Comparison of ENCODE assay signal across 10 cellular contexts in genomic region chr9:41075671-41076070, GRCh38. TPM values are rescaled to one million over a fixed set of nuclear protein-coding genes. Genes with fewer than 3 reads are reported as not detected.
DNase-seq lines count a peak whose midpoint lies in the region; ATAC-seq and TF ChIP-seq lines count a peak whose summit lies in the region.
"Not testable (repeated sequence)": the region's sequence is repeated elsewhere in the genome, so short reads cannot be mapped to it uniquely, and the experiment has no call there.
"Had no signal": no experiment of that assay in that cellular context is flagged by ENCODE, and none has a peak within 500 bp of the region (broad histone marks: within the 10 kb centered on the region; RNA-seq: fewer than 3 reads in every experiment).

No MANE protein-coding gene starts in this region.

- H3K9me3 Mint-ChIP-seq in activated T-helper 17 cell treated with anti-CD3 and anti-CD28 coated beads, Interleukin-2, amount 50 U/mL, for 72 hours; central memory CD8-positive, alpha-beta T cell; natural killer cell treated with Interleukin-12 subunit alpha and Interleukin-12 subunit beta and Interleukin-15 and Interleukin-18, amount 100 ng/mL, for 72 hours; type B pancreatic cell: not testable (repeated sequence)

- not testable (repeated sequence) for H3K4me1 Mint-ChIP-seq in activated T-helper 17 cell treated with anti-CD3 and anti-CD28 coated beads, Interleukin-2, amount 50 U/mL, for 72 hours; natural killer cell treated with Interleukin-12 subunit alpha and Interleukin-12 subunit beta and Interleukin-15 and Interleukin-18, amount 100 ng/mL, for 72 hours (ENCODE audit: low read depth in 2 of 2); type B pancreatic cell (ENCODE audit: unreplicated experiment)
- peaks cover 17% of the 10 kb centered on the region for H3K4me1 Mint-ChIP-seq in central memory CD8-positive, alpha-beta T cell

- TF ChIP-seq EP300 in SK-N-SH (IDR thresholded peaks at IDR 0.05; ENCODE audit: borderline replicate concordance in 1 of 2, low read depth in 1 of 2, low read length in 1 of 2) = not testable (repeated sequence)

- H3K9ac ChIP-seq in HCT116 (ENCODE audit: low read length) = not testable (repeated sequence)
- peak overlapping the region; percentile 95 for H3K9ac ChIP-seq in SK-N-SH

- H3K4me1 ChIP-seq in HCT116 (ENCODE audit: control insufficient read depth in 1 of 2, insufficient read depth in 2 of 2, low read length in 2 of 2) = peaks cover 2 to 20% of the 10 kb centered on the region in 2 experiments; a peak in 2 of 4 replicates
- not testable (repeated sequence) for H3K4me1 ChIP-seq in SK-N-SH (ENCODE audit: control insufficient read depth in 1 of 2, insufficient read depth in 2 of 2, low read depth in 1 of 2, low read length in 1 of 2)

- H3K27me3 Mint-ChIP-seq in activated T-helper 17 cell treated with anti-CD3 and anti-CD28 coated beads, Interleukin-2, amount 50 U/mL, for 72 hours = peaks cover 32% of the 10 kb centered on the region
- peaks cover 50% of the 10 kb centered on the region for H3K27me3 Mint-ChIP-seq in central memory CD8-positive, alpha-beta T cell
- peaks cover 20 to 22% of the 10 kb centered on the region in 2 donors for H3K27me3 Mint-ChIP-seq in natural killer cell treated with Interleukin-12 subunit alpha and Interleukin-12 subunit beta and Interleukin-15 and Interleukin-18, amount 100 ng/mL, for 72 hours
- H3K27me3 Mint-ChIP-seq in type B pancreatic cell = peaks cover 46% of the 10 kb centered on the region

- not testable (repeated sequence) for H3K9me2 ChIP-seq in HCT116 (ENCODE audit: insufficient read depth); SK-N-SH

- H3K36me3 ChIP-seq in HCT116 (ENCODE audit: control insufficient read depth in 1 of 2, insufficient read depth in 2 of 2, low read length in 2 of 2); SK-N-SH (replicated peaks in 1 of 2; ENCODE audit: control insufficient read depth in 1 of 2, insufficient read depth in 2 of 2, low read length in 1 of 2): not testable (repeated sequence)

- not testable (repeated sequence) for H2AFZ ChIP-seq in HCT116 (ENCODE audit: low read depth, low read length, poor library complexity, severe bottlenecking); SK-N-SH (ENCODE audit: low read depth)

- 36% methylated on average over 1 of the region's 1 CpG for WGBS in SK-N-SH (ENCODE audit: low lambda C conversion rate)

- H4K20me1 ChIP-seq in HCT116 (ENCODE audit: insufficient read depth); SK-N-SH (ENCODE audit: insufficient read depth): not testable (repeated sequence)

- DNase-seq in AG10803 (ENCODE audit: low read depth) (peak; percentile 29), fibroblast of mammary gland (ENCODE audit: low read depth) (peak; percentile 21)
- not testable (repeated sequence) for DNase-seq in HCT116 (ENCODE audit: low read depth, low spot score); SK-N-SH; central memory CD8-positive, alpha-beta T cell (ENCODE audit: low spot score in 2 of 2); natural killer cell treated with Interleukin-12 subunit alpha and Interleukin-12 subunit beta and Interleukin-15 and Interleukin-18, amount 100 ng/mL, for 72 hours (ENCODE audit: low spot score); type B pancreatic cell (ENCODE audit: extremely low spot score, unreplicated experiment)

- not testable (repeated sequence) for H3K9me3 ChIP-seq in HCT116 (ENCODE audit: control insufficient read depth in 1 of 2, insufficient read depth in 1 of 2, low read depth in 1 of 2, low read length in 2 of 2); SK-N-SH

- not testable (repeated sequence) for TF ChIP-seq CTCF in AG10803 (conservative IDR thresholded peaks at IDR 0.05; ENCODE audit: low read length); HCT116 (IDR thresholded peaks at IDR 0.05 in 2 of 3, conservative IDR thresholded peaks at IDR 0.05 in 1 of 3; ENCODE audit: borderline replicate concordance in 1 of 3, insufficient read depth in 1 of 3, low read depth in 2 of 3, low read length in 2 of 3); SK-N-SH (IDR thresholded peaks at IDR 0.05); fibroblast of mammary gland (conservative IDR thresholded peaks at IDR 0.05; ENCODE audit: control insufficient read depth, insufficient read depth, low read depth, low read length); type B pancreatic cell (conservative IDR thresholded peaks at IDR 0.05)

- RAD21 ChIA-PET in HCT116 (lab: Charles Lee; ENCODE audit: low non-redundant PET in 1 of 2, low total read pairs in 2 of 2, uncharacterized antibody in 2 of 2, unreplicated experiment in 2 of 2) = not testable (repeated sequence)

- intact Hi-C loops in HCT116 (cut with micrococcal nuclease) = not testable (repeated sequence)

- H3K4me2 ChIP-seq in HCT116 (ENCODE audit: low read length) (peak overlapping the region; percentile 91; the same call in 1 of the 2 replicates), SK-N-SH (peak overlapping the region; percentile 86)

- CTCF ChIA-PET in HCT116 (lab: Charles Lee); SK-N-SH (lab: Yijun Ruan, JAX): not testable (repeated sequence)

- not testable (repeated sequence) for H3K27ac ChIP-seq in HCT116 (ENCODE audit: low read depth, low read length)
- H3K27ac ChIP-seq in SK-N-SH (ENCODE audit: low read depth in 2 of 2, low read length in 1 of 2) = peak overlapping the region in 1 of 2 experiments; percentile 56; a peak in 2 of 4 replicates

- not testable (repeated sequence) for H3K79me2 ChIP-seq in HCT116 (ENCODE audit: insufficient read depth, low read length)
- H3K79me2 ChIP-seq in SK-N-SH (ENCODE audit: insufficient read depth) = peaks cover 22% of the 10 kb centered on the region

- H3K36me3 Mint-ChIP-seq in activated T-helper 17 cell treated with anti-CD3 and anti-CD28 coated beads, Interleukin-2, amount 50 U/mL, for 72 hours (ENCODE audit: low read depth); central memory CD8-positive, alpha-beta T cell (ENCODE audit: insufficient read depth); natural killer cell treated with Interleukin-12 subunit alpha and Interleukin-12 subunit beta and Interleukin-15 and Interleukin-18, amount 100 ng/mL, for 72 hours; type B pancreatic cell: not testable (repeated sequence)

- not testable (repeated sequence) for TF ChIP-seq POLR2A in HCT116 (IDR thresholded peaks at IDR 0.05; ENCODE audit: borderline replicate concordance, extremely low read depth, insufficient read depth, insufficient read length)

- TF ChIP-seq RAD21 in HCT116 (IDR thresholded peaks at IDR 0.05; ENCODE audit: low read depth); SK-N-SH (IDR thresholded peaks at IDR 0.05; ENCODE audit: low read length): not testable (repeated sequence)

- not testable (repeated sequence) for H3K27ac Mint-ChIP-seq in activated T-helper 17 cell treated with anti-CD3 and anti-CD28 coated beads, Interleukin-2, amount 50 U/mL, for 72 hours; central memory CD8-positive, alpha-beta T cell (ENCODE audit: low read depth); natural killer cell treated with Interleukin-12 subunit alpha and Interleukin-12 subunit beta and Interleukin-15 and Interleukin-18, amount 100 ng/mL, for 72 hours; type B pancreatic cell

- not testable (repeated sequence) for H3K27me3 ChIP-seq in HCT116 (ENCODE audit: insufficient read depth, low read length); SK-N-SH (ENCODE audit: insufficient read depth)

- H3K4me3 Mint-ChIP-seq in activated T-helper 17 cell treated with anti-CD3 and anti-CD28 coated beads, Interleukin-2, amount 50 U/mL, for 72 hours = peak overlapping the region; percentile 37
- H3K4me3 Mint-ChIP-seq in central memory CD8-positive, alpha-beta T cell = peak overlapping the region; percentile 72
- H3K4me3 Mint-ChIP-seq in natural killer cell treated with Interleukin-12 subunit alpha and Interleukin-12 subunit beta and Interleukin-15 and Interleukin-18, amount 100 ng/mL, for 72 hours = peak overlapping the region; percentile 85
- H3K4me3 Mint-ChIP-seq in type B pancreatic cell = peak overlapping the region; percentile 85

- not testable (repeated sequence) for BruUV-seq in HCT116 (replicated peaks; lab: Mats Ljungman, UMichigan)

- H3F3A ChIP-seq in SK-N-SH (replicated peaks; ENCODE audit: insufficient read depth) = not testable (repeated sequence)

- POLR2A ChIA-PET in HCT116 (lab: Charles Lee); SK-N-SH (lab: Yijun Ruan, JAX): not testable (repeated sequence)

- not testable (repeated sequence) for H3K4me3 ChIP-seq in AG10803 (ENCODE audit: low read length); HCT116 (replicated peaks in 1 of 2; ENCODE audit: low read depth in 1 of 2, low read length in 2 of 2); SK-N-SH (ENCODE audit: low read depth in 2 of 2, low read length in 1 of 2); fibroblast of mammary gland (ENCODE audit: control insufficient read depth, low read depth, low read length)

- not testable (repeated sequence) for ATAC-seq in HCT116; activated T-helper 17 cell treated with anti-CD3 and anti-CD28 coated beads, Interleukin-2, amount 50 U/mL, for 72 hours (replicated peaks); central memory CD8-positive, alpha-beta T cell (replicated peaks; ENCODE audit: extremely low read depth, poor library complexity, severe bottlenecking); natural killer cell treated with Interleukin-12 subunit alpha and Interleukin-12 subunit beta and Interleukin-15 and Interleukin-18, amount 100 ng/mL, for 72 hours

RNA-seq across cellular contexts. Expression of gene FOXD4L6, which starts 52.8 kb away (rescaled TPM):
- 0.54 TPM for total RNA-seq in HCT116 (2021; ENCODE audit: unreplicated experiment)
- polyA plus RNA-seq in HCT116 (2012) = 0.10 and 0.16 TPM in 2 replicates
- polyA plus RNA-seq in SK-N-SH (2012; rRNA removed) = 0.05 TPM in 1 of 2 replicates, not detected in the other
- 0.03 TPM in 1 of 2 replicates, not detected in the other for polyA plus RNA-seq in SK-N-SH (2012; cell fraction: cytosol; rRNA removed)
- polyA plus RNA-seq in SK-N-SH (2012; cell fraction: nucleus; rRNA removed) = 0.07 and 0.10 TPM in 2 replicates
- not detected for total RNA-seq in activated T-helper 17 cell treated with anti-CD3 and anti-CD28 coated beads, Interleukin-2, amount 50 U/mL, for 72 hours
- total RNA-seq in natural killer cell treated with Interleukin-12 subunit alpha and Interleukin-12 subunit beta and Interleukin-15 and Interleukin-18, amount 100 ng/mL, for 72 hours = not detected
- total RNA-seq in type B pancreatic cell (ENCODE audit: low replicate concordance) = 0.14 and 0.17 TPM in 2 replicates
- total RNA-seq: PC-9 had no signal
- polyA plus RNA-seq: CD14-positive monocyte had no signal
